8 cellular contexts compared by ENCODE assay signal in the genomic region with DNA sequence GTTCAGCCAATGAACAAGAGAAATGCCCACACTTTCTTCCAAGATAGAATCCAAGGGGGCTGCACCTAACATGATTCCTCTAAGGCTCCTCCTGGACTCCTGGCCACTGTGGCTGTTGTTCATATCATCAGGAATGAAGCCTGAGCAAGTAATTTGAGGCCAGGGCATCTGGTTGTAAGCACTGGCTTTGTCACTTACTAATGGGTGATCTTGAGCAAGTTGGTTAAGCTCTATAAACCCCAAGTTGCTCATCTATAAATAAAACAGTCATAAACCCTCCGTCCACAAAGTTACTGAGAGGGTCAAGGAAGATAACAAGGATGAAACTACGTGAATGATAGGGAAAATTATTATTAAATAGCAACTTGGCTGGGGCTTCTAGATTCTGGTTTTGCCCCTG. TPM values are rescaled to one million over a fixed set of nuclear protein-coding genes. Genes with fewer than 3 reads are reported as not detected.
DNase-seq lines count a peak whose midpoint lies in the region; ATAC-seq and TF ChIP-seq lines count a peak whose summit lies in the region.

No MANE protein-coding gene starts in this region.

- intact Hi-C loops in prostate gland (cut with DNase I): no loop called here

- H3K4me1 ChIP-seq in ACC112 (ENCODE audit: control insufficient read depth, insufficient read depth, low read length, unreplicated experiment) (peaks cover 20% of the 10 kb centered on the region), prostate gland (replicated peaks) (no peaks in the 10 kb centered on the region)

- H2AFZ ChIP-seq in ACC112 (ENCODE audit: low read length, unreplicated experiment): no peak overlapping the region

- DNase-seq in iris pigment epithelial cell (ENCODE audit: low read depth) (peak; percentile 50), prostate gland (ENCODE audit: low spot score) (no peak), retina (no peak), T-helper 9 cell (no peak), SKM-1 treated with dmso at 0.1 percent for 144 hours (lab: John Stamatoyannopoulos, UW; ENCODE audit: unreplicated experiment) (no peak)

- H3K27ac ChIP-seq in ACC112 (ENCODE audit: low read depth, low read length) (0 out of 2 replicates have a peak overlapping the region, but pooled peaks have one; percentile 7), angular gyrus (ENCODE audit: low read depth, low read length) (peak overlapping the region; percentile 39), prostate gland (peak overlapping the region; percentile 44 to 51)

- no peak for TF ChIP-seq CTCF in prostate gland (IDR thresholded peaks at IDR 0.05)

- TF ChIP-seq POLR2A in prostate gland (IDR thresholded peaks at IDR 0.05): no peak
- no peak for TF ChIP-seq POLR2A in GM18505 (IDR thresholded peaks at IDR 0.05; ENCODE audit: borderline replicate concordance, extremely low read depth, insufficient read depth, insufficient read length)

- ATAC-seq in GM18505 (IDR thresholded peaks at IDR 0.05; ENCODE audit: unreplicated experiment): no peak

- H3K36me3 ChIP-seq in ACC112 (ENCODE audit: insufficient read depth, low read length) (no peaks in the 10 kb centered on the region), prostate gland (no peaks in the 10 kb centered on the region)

- 40% methylated on average over 2 of the region's 2 CpGs for whole genome bisulfite sequencing in prostate gland

- H3K79me2 ChIP-seq in ACC112 (ENCODE audit: control insufficient read depth, insufficient read depth, low read length, unreplicated experiment): no peaks in the 10 kb centered on the region

- no peaks in the 10 kb centered on the region for H3K9me3 ChIP-seq in prostate gland

- H3K27me3 ChIP-seq in ACC112 (ENCODE audit: insufficient read depth, low read length) (no peaks in the 10 kb centered on the region), prostate gland (replicated peaks; ENCODE audit: insufficient read depth) (no peaks in the 10 kb centered on the region)

- H3K4me3 ChIP-seq in ACC112 (ENCODE audit: low read depth, low read length): no peak overlapping the region
- H3K4me3 ChIP-seq in prostate gland: no peak overlapping the region

RNA-seq across cellular contexts. Expression of gene CDC25A, which starts 58.3 kb away (rescaled TPM):
- total RNA-seq in prostate gland: 10 to 100 TPM in 1 of 2 donors, 1 to 10 TPM in 1; 9.9 to 32.2 TPM
